ENCODE assay signal across 33 cellular contexts in the genomic region with DNA sequence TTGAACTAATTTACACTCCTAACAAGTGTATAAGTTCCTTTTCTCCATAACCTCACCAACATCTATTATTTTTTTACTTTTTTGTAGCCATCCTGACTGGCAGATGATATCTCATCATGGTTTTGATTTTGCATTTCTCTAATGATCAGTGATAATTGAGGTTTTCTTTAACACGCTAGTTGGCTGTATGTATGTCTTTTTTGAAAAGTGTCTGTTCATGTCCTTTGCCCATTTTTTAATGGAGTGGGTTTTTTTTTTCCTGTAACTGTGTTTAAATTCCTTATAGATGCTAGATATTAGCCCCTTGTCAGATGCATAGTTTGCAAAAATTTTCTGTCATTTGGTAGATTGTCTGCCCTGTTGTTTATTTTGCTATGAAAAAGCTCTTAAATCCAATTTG.
"Had no signal": no experiment of that assay in that cellular context is flagged by ENCODE, and none has a peak within 500 bp of the region (broad histone marks: within the 10 kb centered on the region; RNA-seq: fewer than 3 reads in every experiment).

No MANE protein-coding gene starts in this region.

- H3K4me1 ChIP-seq: adrenal gland, body of pancreas, breast epithelium had no signal

- H3K4me3 ChIP-seq: adrenal gland, body of pancreas, breast epithelium had no signal

- H3K36me3 ChIP-seq: adrenal gland had no signal

- ATAC-seq: activated CD8-positive, alpha-beta T cell treated with anti-CD3 and anti-CD28 coated beads for 36 hours; activated naive CD4-positive, alpha-beta T cell treated with anti-CD3 and anti-CD28 coated beads, Interleukin-2, amount 50 U/mL, for 72 hours; activated T-cell treated with anti-CD3 and anti-CD28 coated beads, Interleukin-2, amount 50 U/mL, for 4 hours; activated T-cell treated with anti-CD3 and anti-CD28 coated beads, Interleukin-2, amount 50 U/mL, for 72 hours; activated T-helper 17 cell treated with anti-CD3 and anti-CD28 coated beads, Interleukin-2, amount 50 U/mL, for 72 hours; body of pancreas had no signal

- H3K27me3 ChIP-seq: adrenal gland, body of pancreas, brain microvascular endothelial cell, breast epithelium had no signal

- DNase-seq: activated B cell treated with CpG ODN at 0.5 μM for 24 hours; activated CD4-positive, alpha-beta memory T cell treated with anti-CD3 and anti-CD28 coated beads for 36 hours; activated CD4-positive, alpha-beta T cell treated with anti-CD3 and anti-CD28 coated beads for 4 hours; activated CD4-positive, alpha-beta T cell treated with anti-CD3 and anti-CD28 coated beads, Interleukin-2, amount 50 U/mL, for 1 hour; activated CD4-positive, alpha-beta T cell treated with anti-CD3 and anti-CD28 coated beads, Interleukin-2, amount 50 U/mL, for 4 hours; activated CD4-positive, CD25-positive, alpha-beta regulatory T cell treated with anti-CD3 and anti-CD28 coated beads, Interleukin-2, amount 50 U/mL, for 72 hours; activated CD8-positive, alpha-beta memory T cell treated with anti-CD3 and anti-CD28 coated beads, Interleukin-2, amount 50 U/mL, for 4 hours; activated CD8-positive, alpha-beta T cell treated with anti-CD3 and anti-CD28 coated beads for 36 hours; activated effector memory CD4-positive, alpha-beta T cell treated with anti-CD3 and anti-CD28 coated beads, Interleukin-2, amount 50 U/mL, for 16 hours; activated gamma-delta T cell treated with Interleukin-2 at 50 U/mL for 16 hours; activated naive CD4-positive, alpha-beta T cell; activated naive CD4-positive, alpha-beta T cell treated with anti-CD3 and anti-CD28 coated beads for 36 hours; activated naive CD4-positive, alpha-beta T cell treated with anti-CD3 and anti-CD28 coated beads, Interleukin-2, amount 50 U/mL, for 16 hours; activated naive CD8-positive, alpha-beta T cell treated with anti-CD3 and anti-CD28 coated beads for 36 hours; activated T-cell treated with anti-CD3 and anti-CD28 coated beads for 4 hours; activated T-cell treated with anti-CD3 and anti-CD28 coated beads, Interleukin-2, amount 50 U/mL, for 1 hour; activated T-cell treated with anti-CD3 and anti-CD28 coated beads, Interleukin-2, amount 50 U/mL, for 4 hours; activated T-cell treated with anti-CD3 and anti-CD28 coated beads, Interleukin-2, amount 50 U/mL, for 72 hours; adrenal gland; amniotic stem cell; aorta; body of pancreas; brain microvascular endothelial cell; central memory CD4-positive, alpha-beta T cell; T-helper 1 cell; T-helper 2 cell; T-helper 9 cell had no signal

- H3K27ac ChIP-seq: adrenal gland, body of pancreas, brain microvascular endothelial cell, breast epithelium, VCaP had no signal

- FAIRE-seq: astrocyte, TTC549 had no signal
